Comparison of ENCODE assay signal across 21 cellular contexts in genomic region chr1:9846611-9847171, GRCh38. TPM values are rescaled to one million over a fixed set of nuclear protein-coding genes. Genes with fewer than 3 reads are reported as not detected.
A peak's percentile ranks its signal among the peaks of the same experiment; 100 is the strongest.
DNase-seq lines count a peak whose midpoint lies in the region; ATAC-seq and TF ChIP-seq lines count a peak whose summit lies in the region.
"Had no signal": no experiment of that assay in that cellular context is flagged by ENCODE, and none has a peak within 500 bp of the region (broad histone marks: within the 10 kb centered on the region; RNA-seq: fewer than 3 reads in every experiment).

No MANE protein-coding gene starts in this region.

- H4K91ac ChIP-seq in IMR-90 (ENCODE audit: insufficient read depth, low read depth, low read length) (no peak overlapping the region), mesenchymal stem cell (ENCODE audit: low read length) (peak overlapping the region; percentile 31)

- no peak overlapping the region for H3K56ac ChIP-seq in IMR-90 (ENCODE audit: extremely low read depth, insufficient read depth, low read length)

- intact Hi-C loops in IMR-90 (cut with micrococcal nuclease) = no loop called here

- H3K79me1 ChIP-seq in IMR-90 (ENCODE audit: low read depth in 1 of 2, low read length in 2 of 2) = no peaks in the 10 kb centered on the region
- peaks cover 2% of the 10 kb centered on the region for H3K79me1 ChIP-seq in mesenchymal stem cell (replicated peaks; ENCODE audit: low read length, poor library complexity, severe bottlenecking)

- TF ChIP-seq CTCF in GM23338 (conservative IDR thresholded peaks at IDR 0.05; ENCODE audit: low read depth in 2 of 2) (no peak), IMR-90 (conservative IDR thresholded peaks at IDR 0.05; ENCODE audit: low read depth, low read length) (no peak)

- no peaks in the 10 kb centered on the region for H3K9me2 ChIP-seq in GM23338 (ENCODE audit: insufficient read depth)

- no peak overlapping the region for H2BK12ac ChIP-seq in mesenchymal stem cell (ENCODE audit: low read length in 2 of 2)

- H4K20me1 ChIP-seq in GM23338 (replicated peaks; ENCODE audit: insufficient read depth) = no peaks in the 10 kb centered on the region
- H4K20me1 ChIP-seq in IMR-90 (ENCODE audit: insufficient read depth, low read length) = no peaks in the 10 kb centered on the region

- POLR2A ChIA-PET in IMR-90 (lab: Charles Lee; ENCODE audit: unreplicated experiment) = no interaction called here

- no peaks in the 10 kb centered on the region for H3K36me3 Mint-ChIP-seq in GM23338 (ENCODE audit: low read depth)
- H3K36me3 Mint-ChIP-seq: stimulated activated effector memory CD8-positive, alpha-beta T cell treated with anti-CD3 and anti-CD28 coated beads, Interleukin-12 subunit alpha, Interleukin-12 subunit beta, amount 100 ng/mL, for 72 hours had no signal

- H3K9me3 ChIP-seq in IMR-90 (ENCODE audit: control insufficient read depth, insufficient read depth, low read length) = no peaks in the 10 kb centered on the region
- H3K9me3 ChIP-seq in mesenchymal stem cell (ENCODE audit: control insufficient read depth, low read length) = no peaks in the 10 kb centered on the region

- no peak overlapping the region for H4K5ac ChIP-seq in IMR-90 (ENCODE audit: low read depth, low read length)

- dilution Hi-C loops in IMR-90 (cut with HindIII; ENCODE audit: low sequenced_read_pairs, unreplicated experiment) = no loop called here

- H3K4me3 Mint-ChIP-seq in GM23338 = no peak overlapping the region
- H3K4me3 Mint-ChIP-seq: activated CD4-positive, alpha-beta memory T cell treated with anti-CD3 and anti-CD28 coated beads, Interleukin-2, amount 10 ng/mL, durations not matched to agents 7 days and 5 days; CD4-positive, alpha-beta T cell; neural crest cell; stimulated activated effector memory CD8-positive, alpha-beta T cell treated with anti-CD3 and anti-CD28 coated beads, Interleukin-12 subunit alpha, Interleukin-12 subunit beta, amount 100 ng/mL, for 72 hours had no signal

- H3K4me2 ChIP-seq in GM23338 = peak overlapping the region; percentile 65
- no peak overlapping the region for H3K4me2 ChIP-seq in IMR-90 (ENCODE audit: low read depth, low read length)
- peak overlapping the region; percentile 29 for H3K4me2 ChIP-seq in mesenchymal stem cell (ENCODE audit: low read length, poor library complexity, severe bottlenecking)

- no peak overlapping the region for H3K18ac ChIP-seq in IMR-90 (ENCODE audit: low read depth, low read length)
- H3K18ac ChIP-seq in mesenchymal stem cell (ENCODE audit: low read depth in 1 of 2, low read length in 2 of 2) = no peak overlapping the region

- H2BK5ac ChIP-seq in IMR-90 (ENCODE audit: low read depth, low read length, poor library complexity, severe bottlenecking) (no peak overlapping the region), mesenchymal stem cell (ENCODE audit: low read depth, low read length, poor library complexity, severe bottlenecking) (no peak overlapping the region)

- H3K14ac ChIP-seq in IMR-90 (replicated peaks; ENCODE audit: low read depth, low read length) (no peak overlapping the region), mesenchymal stem cell (ENCODE audit: low read length in 2 of 2) (peak overlapping the region in 1 of 2 experiments; percentile 78)

- H3K4ac ChIP-seq in IMR-90 (ENCODE audit: low read depth, low read length) (no peak overlapping the region), mesenchymal stem cell (ENCODE audit: low read depth in 1 of 2, low read length in 2 of 2) (no peak overlapping the region)

- H2AK9ac ChIP-seq in IMR-90 (replicated peaks; ENCODE audit: low read depth, low read length, poor library complexity) = peak overlapping the region; percentile 9

- no peak overlapping the region for H4K8ac ChIP-seq in IMR-90 (ENCODE audit: low read depth in 2 of 2, low read length in 2 of 2)
- no peak overlapping the region for H4K8ac ChIP-seq in mesenchymal stem cell (ENCODE audit: low read length)

- H3K9ac ChIP-seq in IMR-90 (ENCODE audit: low read depth, low read length) (no peak overlapping the region), mesenchymal stem cell (ENCODE audit: low read length) (no peak overlapping the region)

- no peaks in the 10 kb centered on the region for H3K27me3 ChIP-seq in GM23338 (ENCODE audit: insufficient read depth)
- no peaks in the 10 kb centered on the region for H3K27me3 ChIP-seq in IMR-90 (ENCODE audit: control insufficient read depth, insufficient read depth, low read length)
- H3K27me3 ChIP-seq in mesenchymal stem cell (ENCODE audit: control insufficient read depth in 1 of 2, insufficient read depth in 1 of 2, low read length in 2 of 2) = peaks cover 0 to 4% of the 10 kb centered on the region in 2 experiments

- TF ChIP-seq POLR2A in IMR-90 (IDR thresholded peaks at IDR 0.05; ENCODE audit: low read depth, low read length) = no peak

- H3K23ac ChIP-seq in IMR-90 (ENCODE audit: low read depth, low read length) (no peak overlapping the region), mesenchymal stem cell (ENCODE audit: low read length in 2 of 2) (no peak overlapping the region)

- H2BK120ac ChIP-seq in IMR-90 (ENCODE audit: low read depth, low read length) (no peak overlapping the region), mesenchymal stem cell (ENCODE audit: low read depth, low read length) (no peak overlapping the region)

- no peak for TF ChIP-seq RAD21 in IMR-90 (IDR thresholded peaks at IDR 0.05; ENCODE audit: low read length)

- no peak overlapping the region for H3K27ac ChIP-seq in GM23338 (ENCODE audit: low read depth)
- H3K27ac ChIP-seq in IMR-90 (ENCODE audit: insufficient read depth, low read length) = no peak overlapping the region
- H3K27ac ChIP-seq in angular gyrus (ENCODE audit: low read depth, low read length) = peak overlapping the region; percentile 47
- H3K27ac ChIP-seq in mesenchymal stem cell (ENCODE audit: low read length, poor library complexity, severe bottlenecking) = no peak overlapping the region

- H3K79me2 ChIP-seq in GM23338 (replicated peaks; ENCODE audit: insufficient read depth) = no peaks in the 10 kb centered on the region

- H3K36me3 ChIP-seq in GM23338 (ENCODE audit: insufficient read depth) = no peaks in the 10 kb centered on the region
- H3K36me3 ChIP-seq in IMR-90 (ENCODE audit: control insufficient read depth, insufficient read depth, low read length) = no peaks in the 10 kb centered on the region
- peaks cover 0 to 22% of the 10 kb centered on the region in 2 experiments for H3K36me3 ChIP-seq in mesenchymal stem cell (ENCODE audit: control insufficient read depth in 1 of 2, insufficient read depth in 2 of 2, low read depth in 1 of 2, low read length in 2 of 2)

- no peaks in the 10 kb centered on the region for H3K9me3 Mint-ChIP-seq in GM23338
- H3K9me3 Mint-ChIP-seq: activated CD4-positive, alpha-beta memory T cell treated with anti-CD3 and anti-CD28 coated beads, Interleukin-2, amount 10 ng/mL, durations not matched to agents 7 days and 5 days; CD4-positive, alpha-beta T cell; neural crest cell; stimulated activated effector memory CD8-positive, alpha-beta T cell treated with anti-CD3 and anti-CD28 coated beads, Interleukin-12 subunit alpha, Interleukin-12 subunit beta, amount 100 ng/mL, for 72 hours had no signal

- no peak overlapping the region for H2BK20ac ChIP-seq in IMR-90 (ENCODE audit: low read depth, low read length)

- peaks cover 40% of the 10 kb centered on the region for H3K4me1 Mint-ChIP-seq in GM23338
- H3K4me1 Mint-ChIP-seq: activated CD4-positive, alpha-beta memory T cell treated with anti-CD3 and anti-CD28 coated beads, Interleukin-2, amount 10 ng/mL, durations not matched to agents 7 days and 5 days; stimulated activated effector memory CD8-positive, alpha-beta T cell treated with anti-CD3 and anti-CD28 coated beads, Interleukin-12 subunit alpha, Interleukin-12 subunit beta, amount 100 ng/mL, for 72 hours had no signal

- DNase-seq in GM23338 (ENCODE audit: low spot score) (no peak), IMR-90 (no peak), mesenchymal stem cell (no peak), globus pallidus (ENCODE audit: low spot score) (no peak), NCI-H2171 treated with DMSO at 0.1 percent for 48 hours (lab: John Stamatoyannopoulos, UW) (no peak), cortex of kidney (lab: John Stamatoyannopoulos, UW) (no peak)
- DNase-seq in stimulated activated naive CD8-positive, alpha-beta T cell treated with anti-CD3 and anti-CD28 coated beads, Interleukin-15, Interleukin-2, amounts not matched to agents 100 U/mL and 50 U/mL, for 24 hours = no peak
- DNase-seq: activated CD4-positive, alpha-beta memory T cell treated with anti-CD3 and anti-CD28 coated beads, Interleukin-2, amount 10 ng/mL, durations not matched to agents 7 days and 5 days; activated gamma-delta T cell; activated T-cell treated with anti-CD3 and anti-CD28 coated beads for 4 hours; CD4-positive, alpha-beta T cell; Kasumi-1; left ventricle myocardium superior; NCI-H1048; NCI-H187; stimulated activated CD4-positive, alpha-beta T cell treated with anti-CD3 and anti-CD28 coated beads, Interleukin-1b, Interleukin-23, amount 100 ng/mL, for 48 hours; T-helper 9 cell had no signal

- in situ Hi-C loops in IMR-90 (cut with MboI; ENCODE audit: low sequenced_read_pairs) = no loop called here

- CTCF ChIA-PET in IMR-90 (lab: Yijun Ruan, JAX) = no interaction called here

- WGBS in IMR-90 (ENCODE audit: extremely low coverage in 2 of 2, insufficient read length in 1 of 2), 2 experiments = 55% methylated on average over 7 of the region's 17 CpGs; no CpG with 5 or more reads in 1 of the 2 experiments
- 56% methylated on average over 17 of the region's 17 CpGs for WGBS in mesenchymal stem cell

- H3K27me3 Mint-ChIP-seq in GM23338 (ENCODE audit: insufficient read depth, low read depth, poor library complexity) = peaks cover 6% of the 10 kb centered on the region
- H3K27me3 Mint-ChIP-seq: activated CD4-positive, alpha-beta memory T cell treated with anti-CD3 and anti-CD28 coated beads, Interleukin-2, amount 10 ng/mL, durations not matched to agents 7 days and 5 days; CD4-positive, alpha-beta T cell had no signal

- no TSS peak for BruUV-seq in IMR-90 (replicated peaks; lab: Mats Ljungman, UMichigan)

- H3K4me3 ChIP-seq in GM23338 (no peak overlapping the region), IMR-90 (ENCODE audit: insufficient read depth, low read depth, low read length) (no peak overlapping the region), mesenchymal stem cell (ENCODE audit: insufficient read depth in 1 of 2, low read depth in 1 of 2, low read length in 2 of 2) (no peak overlapping the region)
- H3K4me3 ChIP-seq: skin epidermis had no signal

- H2AK5ac ChIP-seq in IMR-90 (ENCODE audit: low read depth, low read length) (no peak overlapping the region), mesenchymal stem cell (ENCODE audit: low read length, severe bottlenecking) (no peak overlapping the region)

- H3K4me1 ChIP-seq in GM23338 (ENCODE audit: insufficient read depth) = peaks cover 14% of the 10 kb centered on the region
- H3K4me1 ChIP-seq in IMR-90 (ENCODE audit: control insufficient read depth, insufficient read depth, low read length) = peaks cover 2% of the 10 kb centered on the region; the same call in 1 of the 2 replicates
- peaks cover 28% of the 10 kb centered on the region for H3K4me1 ChIP-seq in mesenchymal stem cell (ENCODE audit: control insufficient read depth, insufficient read depth, low read depth, low read length)

- ATAC-seq in GM23338 = peak; percentile 13
- ATAC-seq in IMR-90 (ENCODE audit: low read depth) = no peak
- no peak for ATAC-seq in stimulated activated naive CD8-positive, alpha-beta T cell treated with anti-CD3 and anti-CD28 coated beads, Interleukin-15, Interleukin-2, amounts not matched to agents 100 U/mL and 50 U/mL, for 24 hours
- ATAC-seq: left ventricle myocardium superior; stimulated activated effector memory CD8-positive, alpha-beta T cell treated with anti-CD3 and anti-CD28 coated beads, Interleukin-12 subunit alpha, Interleukin-12 subunit beta, amount 100 ng/mL, for 72 hours had no signal

- no peak overlapping the region for H2AFZ ChIP-seq in GM23338
- no peak overlapping the region for H2AFZ ChIP-seq in IMR-90 (replicated peaks; ENCODE audit: low read length, poor library complexity)
- H2AFZ ChIP-seq in mesenchymal stem cell (ENCODE audit: low read depth, low read length) = no peak overlapping the region

- no peak overlapping the region for H3K27ac Mint-ChIP-seq in GM23338
- H3K27ac Mint-ChIP-seq: activated CD4-positive, alpha-beta memory T cell treated with anti-CD3 and anti-CD28 coated beads, Interleukin-2, amount 10 ng/mL, durations not matched to agents 7 days and 5 days; CD4-positive, alpha-beta T cell; stimulated activated effector memory CD8-positive, alpha-beta T cell treated with anti-CD3 and anti-CD28 coated beads, Interleukin-12 subunit alpha, Interleukin-12 subunit beta, amount 100 ng/mL, for 72 hours had no signal

- no peaks in the 10 kb centered on the region for H3K9me1 ChIP-seq in IMR-90 (ENCODE audit: insufficient read depth, low read length)

- H2BK15ac ChIP-seq in IMR-90 (ENCODE audit: low read depth, low read length) (no peak overlapping the region), mesenchymal stem cell (ENCODE audit: low read depth, poor library complexity, severe bottlenecking) (no peak overlapping the region)

- H3F3A ChIP-seq in GM23338 (replicated peaks; ENCODE audit: low read depth) = peaks cover 6% of the 10 kb centered on the region; the same call in 1 of the 2 replicates

RNA-seq across cellular contexts. Expression of gene CLSTN1, which starts 22.9 kb away (rescaled TPM):
- 56.4 and 66.2 TPM in 2 replicates for total RNA-seq in GM23338 (2014; rRNA removed; shearing (Covaris generic))
- 38.5 and 41.7 TPM in 2 replicates for polyA plus RNA-seq in GM23338 (2016; fragmentation: Nextera tagmentation; extraction: Ambion mirVana)
- total RNA-seq in IMR-90 (2012; rRNA removed) = 30.1 and 31.9 TPM in 2 replicates
- 55.0 and 72.2 TPM in 2 replicates for polyA plus RNA-seq in IMR-90 (2012; rRNA removed)
- polyA plus RNA-seq in IMR-90 (2012; cell fraction: cytosol; rRNA removed) = 61.7 and 74.8 TPM in 2 replicates
- polyA plus RNA-seq in IMR-90 (2012; cell fraction: nucleus; rRNA removed; ENCODE audit: low replicate concordance) = 63.4 and 67.9 TPM in 2 replicates
- polyA plus RNA-seq in mesenchymal stem cell (2013, experiment 1 of 2) = 81.8 TPM
- polyA plus RNA-seq in mesenchymal stem cell (2013, experiment 2 of 2) = 79.6 TPM
